Comparison of ENCODE assay signal across 24 cellular contexts in genomic region chr6:10579803-10580202, GRCh38.
"Had no signal": no experiment of that assay in that cellular context is flagged by ENCODE, and none has a peak within 500 bp of the region (broad histone marks: within the 10 kb centered on the region; RNA-seq: fewer than 3 reads in every experiment).

No MANE protein-coding gene starts in this region.

- H3K27ac Mint-ChIP-seq: activated B cell treated with CpG ODN at 0.5 μM for 24 hours; activated CD8-positive, alpha-beta T cell treated with anti-CD3 and anti-CD28 coated beads for 36 hours; activated naive CD4-positive, alpha-beta T cell treated with anti-CD3 and anti-CD28 coated beads, Interleukin-2, amount 50 U/mL, for 24 hours; activated naive CD8-positive, alpha-beta T cell treated with anti-CD3 and anti-CD28 coated beads, Interleukin-2, amount 50 U/mL, for 24 hours; activated T-helper 17 cell treated with anti-CD3 and anti-CD28 coated beads, Interleukin-2, amount 50 U/mL, for 72 hours; T-helper 17 cell had no signal

- H3K4me1 ChIP-seq: testis had no signal

- H3K27ac ChIP-seq: breast epithelium, esophagus squamous epithelium, pancreas, spleen, testis had no signal

- H3K9me3 ChIP-seq: breast epithelium, esophagus squamous epithelium, pancreas, prostate gland, spleen, testis had no signal

- H3K4me3 ChIP-seq: breast epithelium, esophagus squamous epithelium, pancreas, prostate gland, spleen, testis had no signal

- DNase-seq: activated B cell treated with CpG ODN at 0.5 μM for 24 hours; activated CD4-positive, alpha-beta T cell treated with anti-CD3 and anti-CD28 coated beads, Interleukin-2, amount 50 U/mL, for 1 hour; activated CD8-positive, alpha-beta T cell treated with anti-CD3 and anti-CD28 coated beads for 36 hours; activated naive CD8-positive, alpha-beta T cell treated with anti-CD3 and anti-CD28 coated beads, Interleukin-2, amount 50 U/mL, for 24 hours; activated T-cell treated with anti-CD3 and anti-CD28 coated beads, Interleukin-2, amount 50 U/mL, for 4 hours; dermis blood vessel endothelial cell; effector CD4-positive, alpha-beta T cell; esophagus squamous epithelium; foreskin melanocyte; kidney glomerular epithelial cell; mammary epithelial cell; naive B cell; nephron progenitor cell; pancreas; spleen; stimulated activated naive CD4-positive, alpha-beta T cell; T-helper 17 cell; T1000; testis; trophoblast cell had no signal

- H3K9me3 Mint-ChIP-seq: activated B cell treated with CpG ODN at 0.5 μM for 24 hours; activated CD8-positive, alpha-beta T cell treated with anti-CD3 and anti-CD28 coated beads for 36 hours; activated naive CD4-positive, alpha-beta T cell treated with anti-CD3 and anti-CD28 coated beads, Interleukin-2, amount 50 U/mL, for 24 hours; activated naive CD8-positive, alpha-beta T cell treated with anti-CD3 and anti-CD28 coated beads, Interleukin-2, amount 50 U/mL, for 24 hours; activated T-cell treated with anti-CD3 and anti-CD28 coated beads, Interleukin-2, amount 50 U/mL, for 4 hours; activated T-helper 17 cell treated with anti-CD3 and anti-CD28 coated beads, Interleukin-2, amount 50 U/mL, for 72 hours; nephron progenitor cell had no signal

- H3K27me3 Mint-ChIP-seq: activated B cell treated with CpG ODN at 0.5 μM for 24 hours; activated CD8-positive, alpha-beta T cell treated with anti-CD3 and anti-CD28 coated beads for 36 hours; activated naive CD4-positive, alpha-beta T cell treated with anti-CD3 and anti-CD28 coated beads, Interleukin-2, amount 50 U/mL, for 24 hours; activated naive CD8-positive, alpha-beta T cell treated with anti-CD3 and anti-CD28 coated beads, Interleukin-2, amount 50 U/mL, for 24 hours; activated T-helper 17 cell treated with anti-CD3 and anti-CD28 coated beads, Interleukin-2, amount 50 U/mL, for 72 hours; naive B cell; T-helper 17 cell had no signal

- H3K4me3 Mint-ChIP-seq: activated B cell treated with CpG ODN at 0.5 μM for 24 hours; activated CD8-positive, alpha-beta T cell treated with anti-CD3 and anti-CD28 coated beads for 36 hours; activated naive CD4-positive, alpha-beta T cell treated with anti-CD3 and anti-CD28 coated beads, Interleukin-2, amount 50 U/mL, for 24 hours; activated naive CD8-positive, alpha-beta T cell treated with anti-CD3 and anti-CD28 coated beads, Interleukin-2, amount 50 U/mL, for 24 hours; activated T-cell treated with anti-CD3 and anti-CD28 coated beads, Interleukin-2, amount 50 U/mL, for 4 hours; activated T-helper 17 cell treated with anti-CD3 and anti-CD28 coated beads, Interleukin-2, amount 50 U/mL, for 72 hours; nephron progenitor cell; T-helper 17 cell had no signal

- H3K36me3 ChIP-seq: breast epithelium, esophagus squamous epithelium, pancreas, prostate gland had no signal

- H3K4me1 Mint-ChIP-seq: activated naive CD4-positive, alpha-beta T cell treated with anti-CD3 and anti-CD28 coated beads, Interleukin-2, amount 50 U/mL, for 24 hours had no signal

- H3K27me3 ChIP-seq: breast epithelium, esophagus squamous epithelium, pancreas, spleen, testis had no signal
